ENCODE assay signal across 8 cellular contexts in the genomic region with DNA sequence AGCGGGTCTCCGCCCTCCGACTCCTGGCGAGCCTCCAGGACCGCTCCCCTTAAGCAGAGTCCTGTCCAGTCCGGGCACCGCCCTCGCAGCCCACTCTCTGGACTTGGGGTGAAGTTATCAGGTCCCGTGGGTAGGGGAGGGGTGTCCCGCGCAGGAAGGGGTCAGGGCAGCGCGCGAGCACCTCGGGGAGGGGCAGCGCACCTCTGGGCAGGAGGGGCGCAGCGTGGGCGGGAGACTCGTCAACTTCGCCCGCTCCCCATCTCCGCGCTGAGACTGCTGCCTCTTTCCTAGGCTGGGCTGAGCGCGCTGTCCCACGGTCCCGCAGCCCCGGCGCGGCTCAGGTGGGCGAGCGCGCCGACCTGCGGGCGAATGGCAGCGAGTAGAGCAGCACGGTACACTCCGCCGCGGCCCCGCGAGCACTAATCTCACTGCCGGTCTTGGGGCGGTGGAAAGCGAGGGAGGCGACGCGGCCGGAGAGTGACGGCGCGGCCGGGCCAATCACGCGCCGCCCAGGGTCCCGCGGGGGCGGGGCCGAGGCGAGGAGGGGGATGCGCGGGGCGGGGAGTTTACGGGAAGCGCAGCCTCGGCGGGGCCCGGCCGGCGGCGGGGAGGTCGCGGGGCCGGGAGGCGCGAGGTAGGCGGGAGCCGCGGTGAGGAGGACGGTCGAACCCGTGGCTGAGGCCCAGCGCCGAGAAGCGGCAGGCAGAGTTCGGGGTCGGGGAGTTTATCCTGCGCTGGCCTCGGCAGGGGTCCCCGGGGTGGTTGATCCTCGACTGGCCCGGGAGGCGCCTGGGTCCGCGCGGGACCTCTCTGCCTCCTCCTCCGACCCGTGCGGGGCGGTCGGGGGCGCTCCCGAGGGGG. TPM values are rescaled to one million over a fixed set of nuclear protein-coding genes. Genes with fewer than 3 reads are reported as not detected.
DNase-seq lines count a peak whose midpoint lies in the region; ATAC-seq, FAIRE-seq and TF ChIP-seq lines count a peak whose summit lies in the region.

TSS of gene MAN1A1 (minus strand) at position 421 of the 861 bp plus-strand sequence. CDS start 696 bp downstream, outside the sequence.

- H3K9me3 Mint-ChIP-seq in naive thymus-derived CD8-positive, alpha-beta T cell: no peaks in the 10 kb centered on the region

- POLR2A ChIA-PET in naive thymus-derived CD8-positive, alpha-beta T cell (lab: Charles Lee): interaction anchor here (0.5 to 1.2 kb wide), 2 partner anchors 35 to 540 kb away, joined by 3 to 5 read pairs; no protein-coding TSS in a partner anchor

- H3K36me3 ChIP-seq in Peyer's patch: no peaks in the 10 kb centered on the region

- peaks cover 0 to 24% (median 0%) of the 10 kb centered on the region in 4 donors for H3K4me1 ChIP-seq in Peyer's patch

- H3K9me3 ChIP-seq in Peyer's patch: no peaks in the 10 kb centered on the region

- no peak for FAIRE-seq in D721Med (lab: Jason Lieb, UNC)

- peak; percentile 76 for ATAC-seq in GM21367 (IDR thresholded peaks at IDR 0.05; ENCODE audit: unreplicated experiment)
- ATAC-seq in naive thymus-derived CD8-positive, alpha-beta T cell: peak; percentile 83 to 87

- peak; percentile 92 to 97 for TF ChIP-seq POLR2A in Peyer's patch (IDR thresholded peaks at IDR 0.05)

- H3K4me3 ChIP-seq in Peyer's patch: peak within 1 kb of the TSS; percentile 79 to 98 (median 92)

- H3K27ac Mint-ChIP-seq in naive thymus-derived CD8-positive, alpha-beta T cell: peak within 1 kb of the TSS; percentile 75 to 93 (median 88)

- H3K27ac ChIP-seq in Peyer's patch: peak within 1 kb of the TSS; percentile 94 to 98 (median 96)

- peak within 1 kb of the TSS; percentile 83 to 95 (median 88) for H3K4me3 Mint-ChIP-seq in naive thymus-derived CD8-positive, alpha-beta T cell

- DNase-seq in D721Med (ENCODE audit: insufficient read length, low spot score) (peak; percentile 88), HT1080 (ENCODE audit: low read depth) (peak; percentile 78), Peyer's patch (peak; percentile 91 to 96 (median 93)), activated T-helper 1 cell treated with Interleukin-2 at 50 U/mL for 16 hours (ENCODE audit: low read depth) (peak; percentile 83), fibroblast of gingiva (ENCODE audit: low read depth) (peak; percentile 87)
- peak; percentile 83 to 94 (median 89) for DNase-seq in naive thymus-derived CD8-positive, alpha-beta T cell
- peak; percentile 74 to 90 (median 84) for DNase-seq in stimulated activated naive CD4-positive, alpha-beta T cell (lab: John Stamatoyannopoulos, UW)

- no peaks in the 10 kb centered on the region for H3K27me3 Mint-ChIP-seq in naive thymus-derived CD8-positive, alpha-beta T cell

- no peaks in the 10 kb centered on the region for H3K36me3 Mint-ChIP-seq in naive thymus-derived CD8-positive, alpha-beta T cell

- H3K27me3 ChIP-seq in Peyer's patch: no peaks in the 10 kb centered on the region

- H3K4me1 Mint-ChIP-seq in naive thymus-derived CD8-positive, alpha-beta T cell: peaks cover 14 to 66% (median 47%) of the 10 kb centered on the region in 4 donors

- no peak for TF ChIP-seq CTCF in D721Med (IDR thresholded peaks at IDR 0.05; ENCODE audit: insufficient read depth, missing control alignments)
- peak in 1 of 6 experiments; percentile 28 for TF ChIP-seq CTCF in Peyer's patch (IDR thresholded peaks at IDR 0.05)

RNA-seq across cellular contexts. Expression of gene MAN1A1, which starts in this region (rescaled TPM):
- total RNA-seq in HT1080 (2014; rRNA removed; shearing (Covaris generic)): 17.5 and 20.3 TPM in 2 replicates
- 15.7 and 21.6 TPM in 2 replicates for polyA plus RNA-seq in HT1080 (2015; cell fraction: cytosol; rRNA removed)
- 28.2 and 28.5 TPM in 2 replicates for polyA plus RNA-seq in HT1080 (2015; cell fraction: nucleus; rRNA removed)
- total RNA-seq in Peyer's patch: 100 to 1,000 TPM in 2 of 4 donors, 10 to 100 TPM in 2; 43.7 to 158 (median 103) TPM
- 1 to 10 TPM; 8.6 to 9.9 TPM for total RNA-seq in naive thymus-derived CD8-positive, alpha-beta T cell
- polyA plus RNA-seq in naive thymus-derived CD8-positive, alpha-beta T cell: 10 to 100 TPM in 1 of 3 donors, 1 to 10 TPM in 2; 6.1 to 17.9 (median 6.1) TPM

Comparison
In these comparisons a context has a peak if more than half of its experiments do, and no peak if none do; other contexts are left out.
1. Peak in every context shown above with its lines: DNase-seq, ATAC-seq, H3K4me3 ChIP-seq and H3K27ac ChIP-seq.